Comparison of ENCODE assay signal across 8 cellular contexts in the genomic region with DNA sequence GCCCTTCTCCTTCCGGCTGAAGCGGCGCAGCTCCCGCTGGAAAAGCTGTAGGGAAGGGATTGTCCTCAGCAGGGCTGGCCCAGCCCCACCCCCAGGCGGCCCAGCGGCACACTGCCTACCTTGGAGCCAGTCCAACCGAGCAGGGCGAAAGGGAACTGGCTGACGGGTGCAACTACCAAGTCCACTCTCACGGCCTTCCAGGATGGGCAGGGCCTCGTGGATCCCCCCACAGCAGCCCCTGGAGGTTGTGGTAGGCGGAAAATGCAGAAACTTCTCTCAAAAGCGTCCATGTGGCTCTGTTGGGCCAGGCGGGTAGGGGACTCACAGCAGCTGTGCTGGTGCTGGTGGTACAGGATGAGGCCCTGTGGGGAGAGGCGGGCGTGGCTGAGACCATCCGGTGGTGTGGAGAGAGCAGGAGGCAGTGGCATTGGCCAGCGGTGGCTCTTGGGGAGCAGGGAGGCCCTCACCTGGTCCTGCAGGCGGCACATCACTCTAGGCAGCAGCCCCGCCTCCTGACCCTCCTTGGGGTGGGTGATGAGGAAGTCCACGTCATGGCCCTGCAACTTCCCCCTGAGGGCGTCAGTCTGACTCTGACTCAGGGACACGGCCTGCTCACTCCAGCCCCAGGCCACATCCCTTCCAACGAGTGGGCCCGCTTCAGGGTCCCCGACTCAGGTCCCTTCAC. TPM values are rescaled to one million over a fixed set of nuclear protein-coding genes. Genes with fewer than 3 reads are reported as not detected.
DNase-seq lines count a peak whose midpoint lies in the region; ATAC-seq lines count a peak whose summit lies in the region.

No MANE protein-coding gene starts in this region.

- peak; percentile 82 for DNase-seq in activated CD8-positive, alpha-beta memory T cell treated with anti-CD3 and anti-CD28 coated beads, Interleukin-2, amount 10 ng/mL, durations not matched to agents 7 days and 5 days
- peak; percentile 84 for DNase-seq in germinal center (ENCODE audit: low spot score)
- peak; percentile 59 for DNase-seq in pulmonary artery endothelial cell (ENCODE audit: low read depth, low spot score)
- DNase-seq in LoVo (ENCODE audit: low spot score), result no peak
- DNase-seq in glomerular visceral epithelial cell (ENCODE audit: extremely low spot score), result no peak

- H3K4me3 Mint-ChIP-seq in activated CD8-positive, alpha-beta memory T cell treated with anti-CD3 and anti-CD28 coated beads, Interleukin-2, amount 10 ng/mL, durations not matched to agents 7 days and 5 days, result no peak overlapping the region

- H3K4me1 Mint-ChIP-seq in activated CD8-positive, alpha-beta memory T cell treated with anti-CD3 and anti-CD28 coated beads, Interleukin-2, amount 10 ng/mL, durations not matched to agents 7 days and 5 days, result peaks cover 23% of the 10 kb centered on the region

- ATAC-seq in GM18517 (IDR thresholded peaks at IDR 0.05; ENCODE audit: unreplicated experiment), result peak; percentile 64
- peak; percentile 59 for ATAC-seq in HG03342 (IDR thresholded peaks at IDR 0.05; ENCODE audit: unreplicated experiment)
- peak; percentile 88 for ATAC-seq in activated CD8-positive, alpha-beta memory T cell treated with anti-CD3 and anti-CD28 coated beads, Interleukin-2, amount 10 ng/mL, durations not matched to agents 7 days and 5 days
- ATAC-seq in HG03520 (IDR thresholded peaks at IDR 0.05; ENCODE audit: unreplicated experiment), result no peak

- H3K36me3 Mint-ChIP-seq in activated CD8-positive, alpha-beta memory T cell treated with anti-CD3 and anti-CD28 coated beads, Interleukin-2, amount 10 ng/mL, durations not matched to agents 7 days and 5 days, result peaks cover 21% of the 10 kb centered on the region

- H3K27me3 Mint-ChIP-seq in activated CD8-positive, alpha-beta memory T cell treated with anti-CD3 and anti-CD28 coated beads, Interleukin-2, amount 10 ng/mL, durations not matched to agents 7 days and 5 days, result no peaks in the 10 kb centered on the region

- CTCF ChIA-PET in activated CD8-positive, alpha-beta memory T cell treated with anti-CD3 and anti-CD28 coated beads, Interleukin-2, amount 10 ng/mL, durations not matched to agents 7 days and 5 days (lab: Charles Lee), result no interaction called here

- peak overlapping the region; percentile 63 for H3K27ac Mint-ChIP-seq in activated CD8-positive, alpha-beta memory T cell treated with anti-CD3 and anti-CD28 coated beads, Interleukin-2, amount 10 ng/mL, durations not matched to agents 7 days and 5 days

- H3K9me3 Mint-ChIP-seq in activated CD8-positive, alpha-beta memory T cell treated with anti-CD3 and anti-CD28 coated beads, Interleukin-2, amount 10 ng/mL, durations not matched to agents 7 days and 5 days (ENCODE audit: low read depth), result no peaks in the 10 kb centered on the region

RNA-seq across cellular contexts. Expression of gene PGAM2, which starts 8.4 kb away (rescaled TPM):
- total RNA-seq in activated CD8-positive, alpha-beta memory T cell treated with anti-CD3 and anti-CD28 coated beads, Interleukin-2, amount 10 ng/mL, durations not matched to agents 7 days and 5 days, result under 1 TPM in 1 of 2 experiments, not detected in 1; 0.58 TPM
- total RNA-seq in pulmonary artery endothelial cell, result 0.14 TPM in 1 of 2 replicates, not detected in the other

RNA-seq across cellular contexts. Expression of gene POLM, which starts 8.5 kb away (rescaled TPM):
- 10 to 100 TPM; 41.8 to 41.9 TPM for total RNA-seq in activated CD8-positive, alpha-beta memory T cell treated with anti-CD3 and anti-CD28 coated beads, Interleukin-2, amount 10 ng/mL, durations not matched to agents 7 days and 5 days
- 8.4 and 10.1 TPM in 2 replicates for total RNA-seq in pulmonary artery endothelial cell

RNA-seq across cellular contexts. Expression of gene DBNL, which starts 29.3 kb away (rescaled TPM):
- 100 to 1,000 TPM; 148 to 153 TPM for total RNA-seq in activated CD8-positive, alpha-beta memory T cell treated with anti-CD3 and anti-CD28 coated beads, Interleukin-2, amount 10 ng/mL, durations not matched to agents 7 days and 5 days
- 197 and 200 TPM in 2 replicates for total RNA-seq in pulmonary artery endothelial cell

RNA-seq across cellular contexts. Expression of gene AEBP1, which starts 30.3 kb away (rescaled TPM):
- 1 to 10 TPM; 4.0 to 6.6 TPM for total RNA-seq in activated CD8-positive, alpha-beta memory T cell treated with anti-CD3 and anti-CD28 coated beads, Interleukin-2, amount 10 ng/mL, durations not matched to agents 7 days and 5 days
- total RNA-seq in pulmonary artery endothelial cell, result 2.6 and 5.4 TPM in 2 replicates

RNA-seq across cellular contexts. Expression of gene POLD2, which starts 49.5 kb away (rescaled TPM):
- 100 to 1,000 TPM; 130 to 158 TPM for total RNA-seq in activated CD8-positive, alpha-beta memory T cell treated with anti-CD3 and anti-CD28 coated beads, Interleukin-2, amount 10 ng/mL, durations not matched to agents 7 days and 5 days
- total RNA-seq in pulmonary artery endothelial cell, result 105 and 130 TPM in 2 replicates

Comparison
In these comparisons a context has a peak if more than half of its experiments do, and no peak if none do; other contexts are left out.
1. DNase-seq: peak in activated CD8-positive, alpha-beta memory T cell treated with anti-CD3 and anti-CD28 coated beads, Interleukin-2, amount 10 ng/mL, durations not matched to agents 7 days and 5 days (single experiment), germinal center (single experiment) and pulmonary artery endothelial cell (single experiment); none in LoVo (single experiment) and glomerular visceral epithelial cell (single experiment).